18 cellular contexts compared by ENCODE assay signal in genomic region chr20:15139522-15139921, GRCh38.
DNase-seq lines count a peak whose midpoint lies in the region; ATAC-seq, FAIRE-seq and TF ChIP-seq lines count a peak whose summit lies in the region.
"Had no signal": no experiment of that assay in that cellular context is flagged by ENCODE, and none has a peak within 500 bp of the region (broad histone marks: within the 10 kb centered on the region; RNA-seq: fewer than 3 reads in every experiment).

No MANE protein-coding gene starts in this region.

- FAIRE-seq in bronchial epithelial cell (lab: Jason Lieb, UNC), result peak; percentile 50
- FAIRE-seq in RCC 7860 (lab: Jason Lieb, UNC), result no peak
- FAIRE-seq: H1 had no signal

- no peaks in the 10 kb centered on the region for H3K36me3 ChIP-seq in bronchial epithelial cell (ENCODE audit: control insufficient read depth, insufficient read depth, low read length)
- no peaks in the 10 kb centered on the region for H3K36me3 ChIP-seq in right lobe of liver
- H3K36me3 ChIP-seq: BLaER1, SJSA1 had no signal

- TF ChIP-seq CTCF in 22Rv1 (IDR thresholded peaks at IDR 0.05) (no peak), bronchial epithelial cell (IDR thresholded peaks at IDR 0.05; ENCODE audit: insufficient read depth, low read length, severe bottlenecking) (no peak), right lobe of liver (IDR thresholded peaks at IDR 0.05) (no peak)

- intact Hi-C loops in right lobe of liver (cut with DNase I), result no loop called here

- H3K4me1 ChIP-seq in right lobe of liver, result peaks cover 0 to 20% (median 2%) of the 10 kb centered on the region in 4 donors
- H3K4me1 ChIP-seq: SJSA1 had no signal

- DNase-seq in NCI-H2171 (lab: John Stamatoyannopoulos, UW), result peak; percentile 53
- peak; percentile 40 for DNase-seq in bronchial epithelial cell (ENCODE audit: low read depth)
- DNase-seq in right lobe of liver, result no peak
- no peak for DNase-seq in RCC 7860 (ENCODE audit: low spot score)
- DNase-seq in activated gamma-delta T cell treated with Interleukin-2 at 50 U/mL for 16 hours, result no peak
- no peak for DNase-seq in NCI-H2081 (lab: John Stamatoyannopoulos, UW)
- no peak for DNase-seq in iPS-NIHi11 (ENCODE audit: low spot score)
- DNase-seq: Calu3; CD8-positive, alpha-beta T cell; DMS79 treated with DMSO at 0.1 percent for 48 hours; HFFc6; NCI-H1436 treated with DMSO at 0.1 percent for 48 hours; NCI-H2029; PC-9 had no signal

- WGBS in right lobe of liver (ENCODE audit: insufficient coverage, low coverage, low lambda C conversion rate, missing lambda C conversion rate), result 94% methylated on average over 2 of the region's 2 CpGs

- TF ChIP-seq POLR2A in right lobe of liver (IDR thresholded peaks at IDR 0.05), result no peak

- H3K27me3 ChIP-seq in bronchial epithelial cell (ENCODE audit: control insufficient read depth, insufficient read depth, low read length), result no peaks in the 10 kb centered on the region
- no peaks in the 10 kb centered on the region for H3K27me3 ChIP-seq in right lobe of liver
- H3K27me3 ChIP-seq: BLaER1, SJSA1 had no signal

- no peaks in the 10 kb centered on the region for H3K9me3 ChIP-seq in right lobe of liver
- H3K9me3 ChIP-seq: BLaER1, SJSA1 had no signal

- H3K4me3 ChIP-seq in bronchial epithelial cell (ENCODE audit: low read depth, low read length) (no peak overlapping the region), right lobe of liver (no peak overlapping the region)
- H3K4me3 ChIP-seq: BLaER1, PC-9, SJSA1 had no signal

- H3K27ac ChIP-seq in 22Rv1 (peak overlapping the region; percentile 62), right lobe of liver (no peak overlapping the region)
- H3K27ac ChIP-seq: BLaER1, PC-9, SJSA1 had no signal

- ATAC-seq in right lobe of liver, result peak; percentile 38 to 60 (median 48)
- ATAC-seq: CD8-positive, alpha-beta T cell had no signal

Comparison
In these comparisons a context has a peak if more than half of its experiments do, and no peak if none do; other contexts are left out.
1. DNase-seq: peak in NCI-H2171 (single experiment) and bronchial epithelial cell (single experiment); none in right lobe of liver (0 of 3), RCC 7860 (single experiment), activated gamma-delta T cell treated with Interleukin-2 at 50 U/mL for 16 hours (single experiment), NCI-H2081 (0 of 2) and iPS-NIHi11 (single experiment).